In genomic region chr13:23890225-23890607, GRCh38 we compare ENCODE assay signal across 10 cellular contexts. TPM values are rescaled to one million over a fixed set of nuclear protein-coding genes. Genes with fewer than 3 reads are reported as not detected.
A peak's percentile ranks its signal among the peaks of the same experiment; 100 is the strongest.
DNase-seq lines count a peak whose midpoint lies in the region; ATAC-seq and TF ChIP-seq lines count a peak whose summit lies in the region.
"Not testable (repeated sequence)": the region's sequence is repeated elsewhere in the genome, so short reads cannot be mapped to it uniquely, and the experiment has no call there.
"Had no signal": no experiment of that assay in that cellular context is flagged by ENCODE, and none has a peak within 500 bp of the region (broad histone marks: within the 10 kb centered on the region; RNA-seq: fewer than 3 reads in every experiment).

No MANE protein-coding gene starts in this region.

- not testable (repeated sequence) for H3K9me2 ChIP-seq in MM.1S (replicated peaks; ENCODE audit: insufficient read depth, low read length)

- intact Hi-C loops in left lung (cut with DNase I); sciatic nerve (cut with DNase I): not testable (repeated sequence)

- not testable (repeated sequence) for DNase-seq in MM.1S; left lung; sciatic nerve (ENCODE audit: low spot score)
- DNase-seq in SK-N-DZ (ENCODE audit: low spot score) = peak; percentile 8

- H3K9me3 ChIP-seq in MM.1S (replicated peaks; ENCODE audit: insufficient read depth, low read length); ectodermal cell (ENCODE audit: control insufficient read depth, low read length); left lung: not testable (repeated sequence)

- H3K4me1 Mint-ChIP-seq in activated T-helper 17 cell treated with anti-CD3 and anti-CD28 coated beads, Interleukin-2, amount 50 U/mL, for 72 hours = peaks cover 14% of the 10 kb centered on the region

- H3K4me1 ChIP-seq in MM.1S (ENCODE audit: low read length) = not testable (repeated sequence)
- H3K4me1 ChIP-seq in ectodermal cell (ENCODE audit: control insufficient read depth, insufficient read depth, low read length) (peaks cover 11% of the 10 kb centered on the region), left lung (peaks cover 6 to 15% of the 10 kb centered on the region in 2 donors)

- H3K27me3 Mint-ChIP-seq in activated T-helper 17 cell treated with anti-CD3 and anti-CD28 coated beads, Interleukin-2, amount 50 U/mL, for 72 hours = not testable (repeated sequence)

- H2AFZ ChIP-seq in MM.1S (ENCODE audit: low read length) = peak overlapping the region; percentile 86

- H3K9me3 Mint-ChIP-seq in activated T-helper 17 cell treated with anti-CD3 and anti-CD28 coated beads, Interleukin-2, amount 50 U/mL, for 72 hours = not testable (repeated sequence)

- not testable (repeated sequence) for H3K27me3 ChIP-seq in MM.1S (replicated peaks; ENCODE audit: insufficient read depth, low read length); ectodermal cell (ENCODE audit: control insufficient read depth, insufficient read depth, low read length, poor library complexity, severe bottlenecking); left lung

- not testable (repeated sequence) for H3K36me3 ChIP-seq in MM.1S (replicated peaks; ENCODE audit: insufficient read depth, low read length); ectodermal cell (ENCODE audit: control insufficient read depth, insufficient read depth, low read length); left lung

- H3K36me3 Mint-ChIP-seq in activated T-helper 17 cell treated with anti-CD3 and anti-CD28 coated beads, Interleukin-2, amount 50 U/mL, for 72 hours (ENCODE audit: low read depth) = not testable (repeated sequence)

- H4K20me1 ChIP-seq in MM.1S (ENCODE audit: insufficient read depth, low read length) = not testable (repeated sequence)

- H3F3A ChIP-seq in MM.1S (ENCODE audit: insufficient read depth, low read length) = not testable (repeated sequence)

- H3K27ac ChIP-seq in C4-2B = 0 out of 2 replicates have a peak overlapping the region, but pooled peaks have one; percentile 86
- H3K27ac ChIP-seq in MM.1S (ENCODE audit: low read length); ectodermal cell (ENCODE audit: insufficient read depth, low read depth, low read length, poor library complexity, severe bottlenecking); left lung: not testable (repeated sequence)

- peak; percentile 19 for ATAC-seq in GM18517 (IDR thresholded peaks at IDR 0.05; ENCODE audit: unreplicated experiment)
- ATAC-seq in activated T-helper 17 cell treated with anti-CD3 and anti-CD28 coated beads, Interleukin-2, amount 50 U/mL, for 72 hours (replicated peaks); left lung: not testable (repeated sequence)
- peak; percentile 9 for ATAC-seq in sciatic nerve

- peak overlapping the region; percentile 73 for H3K27ac Mint-ChIP-seq in activated T-helper 17 cell treated with anti-CD3 and anti-CD28 coated beads, Interleukin-2, amount 50 U/mL, for 72 hours

- H3K4me3 Mint-ChIP-seq in activated T-helper 17 cell treated with anti-CD3 and anti-CD28 coated beads, Interleukin-2, amount 50 U/mL, for 72 hours = peak overlapping the region; percentile 83

- peak overlapping the region; percentile 74 for H3K4me2 ChIP-seq in MM.1S (ENCODE audit: low read depth, low read length)

- TF ChIP-seq CTCF in C4-2B (conservative IDR thresholded peaks at IDR 0.05) (peak; percentile 44), MM.1S (IDR thresholded peaks at IDR 0.05; ENCODE audit: low read length) (peak; percentile 39)
- not testable (repeated sequence) for TF ChIP-seq CTCF in left lung (IDR thresholded peaks at IDR 0.05)

- not testable (repeated sequence) for H3K79me2 ChIP-seq in MM.1S (ENCODE audit: low read length)

- H3K4me3 ChIP-seq in MM.1S (ENCODE audit: low read length) = peak overlapping the region; percentile 75
- peak overlapping the region; percentile 90 for H3K4me3 ChIP-seq in ectodermal cell (ENCODE audit: insufficient read depth, low read depth, low read length)
- H3K4me3 ChIP-seq in left lung = peak overlapping the region; percentile 91 to 95

- H3K9ac ChIP-seq in MM.1S (ENCODE audit: low read length) = peak overlapping the region; percentile 47; the same call in 1 of the 2 replicates

- 40 to 42% methylated on average over 5 of the region's 5 CpGs for WGBS in ectodermal cell, 2 experiments

RNA-seq across cellular contexts. Expression of gene MIPEP, which starts 1.0 kb away (rescaled TPM):
- 11.9 and 14.7 TPM in 2 replicates for polyA plus RNA-seq in SK-N-DZ (2014; cell fraction: cytosol; rRNA removed)
- polyA plus RNA-seq in SK-N-DZ (2014; cell fraction: nucleus; rRNA removed) = 14.6 TPM in 2 replicates
- total RNA-seq in activated T-helper 17 cell treated with anti-CD3 and anti-CD28 coated beads, Interleukin-2, amount 50 U/mL, for 72 hours = 10 to 100 TPM in 1 of 2 donors, 1 to 10 TPM in 1; 4.0 to 14.6 TPM
- 29.1 TPM for polyA plus RNA-seq in ectodermal cell (2013, experiment 1 of 4)
- polyA plus RNA-seq in ectodermal cell (2013, experiment 2 of 4) = 25.3 TPM
- polyA plus RNA-seq in ectodermal cell (2013, experiment 3 of 4) = 20.7 TPM
- 21.1 TPM for polyA plus RNA-seq in ectodermal cell (2013, experiment 4 of 4)
- total RNA-seq in left lung (10 to 100 TPM; 23.1 to 26.2 TPM), sciatic nerve (11.9 TPM)

RNA-seq across cellular contexts. Expression of gene C1QTNF9B, which starts 7.1 kb away (rescaled TPM):
- not detected in 2 replicates for polyA plus RNA-seq in SK-N-DZ (2014; cell fraction: cytosol; rRNA removed)
- polyA plus RNA-seq in SK-N-DZ (2014; cell fraction: nucleus; rRNA removed) = not detected in 2 replicates
- not detected for total RNA-seq in activated T-helper 17 cell treated with anti-CD3 and anti-CD28 coated beads, Interleukin-2, amount 50 U/mL, for 72 hours
- not detected for polyA plus RNA-seq in ectodermal cell (2013, experiment 1 of 4)
- polyA plus RNA-seq in ectodermal cell (2013, experiment 2 of 4) = not detected
- polyA plus RNA-seq in ectodermal cell (2013, experiment 3 of 4) = not detected
- polyA plus RNA-seq in ectodermal cell (2013, experiment 4 of 4) = not detected
- total RNA-seq in left lung (under 1 TPM in 1 of 2 donors, not detected in 1; 0.34 TPM), sciatic nerve (3.0 TPM)
- total RNA-seq: left lobe of liver, NCI-H460 had no signal
